33 cellular contexts compared by ENCODE assay signal in genomic region chr9:136786451-136786850, GRCh38. TPM values are rescaled to one million over a fixed set of nuclear protein-coding genes. Genes with fewer than 3 reads are reported as not detected.
DNase-seq lines count a peak whose midpoint lies in the region; ATAC-seq, FAIRE-seq and TF ChIP-seq lines count a peak whose summit lies in the region.
"Had no signal": no experiment of that assay in that cellular context is flagged by ENCODE, and none has a peak within 500 bp of the region (broad histone marks: within the 10 kb centered on the region; RNA-seq: fewer than 3 reads in every experiment).

No MANE protein-coding gene starts in this region.

- H3K36me3 ChIP-seq in Caco-2 (ENCODE audit: control insufficient read depth, insufficient read depth, low read length) (no peaks in the 10 kb centered on the region), kidney (ENCODE audit: control insufficient read depth in 1 of 2, insufficient read depth in 2 of 2, low read length in 2 of 2) (no peaks in the 10 kb centered on the region)
- H3K36me3 ChIP-seq: thoracic aorta had no signal

- H3K4me3 ChIP-seq in Caco-2 (ENCODE audit: low read depth, low read length): no peak overlapping the region
- H3K4me3 ChIP-seq in kidney (ENCODE audit: low read length in 2 of 2): no peak overlapping the region
- H3K4me3 ChIP-seq: coronary artery, skin epidermis, thoracic aorta had no signal

- no peak overlapping the region for H3K4me3 Mint-ChIP-seq in Caco-2 (ENCODE audit: unreplicated experiment)
- H3K4me3 Mint-ChIP-seq: activated CD4-positive, alpha-beta T cell treated with anti-CD3 and anti-CD28 coated beads for 36 hours; activated CD8-positive, alpha-beta T cell treated with anti-CD3 and anti-CD28 coated beads, Interleukin-2, amount 10 ng/mL, durations not matched to agents 7 days and 5 days; activated naive CD4-positive, alpha-beta T cell treated with anti-CD3 and anti-CD28 coated beads, Interleukin-2, amount 10 ng/mL, durations not matched to agents 7 days and 5 days; activated T-helper 17 cell treated with anti-CD3 and anti-CD28 coated beads, Interleukin-2, amount 50 U/mL, for 72 hours; naive thymus-derived CD4-positive, alpha-beta T cell had no signal

- H3K4me1 ChIP-seq in Caco-2: peaks cover 49% of the 10 kb centered on the region
- H3K4me1 ChIP-seq in kidney (ENCODE audit: control insufficient read depth in 1 of 2, insufficient read depth in 1 of 2, low read depth in 1 of 2, low read length in 2 of 2): peaks cover 5 to 6% of the 10 kb centered on the region in 2 donors

- FAIRE-seq in kidney (lab: Jason Lieb, UNC): no peak
- FAIRE-seq: bronchial epithelial cell, keratinocyte had no signal

- TF ChIP-seq CTCF in Caco-2 (IDR thresholded peaks at IDR 0.05; ENCODE audit: insufficient read depth in 1 of 2, low read depth in 1 of 2, low read length in 1 of 2, severe bottlenecking in 1 of 2, unreplicated experiment in 1 of 2) (no peak), kidney (IDR thresholded peaks at IDR 0.05; ENCODE audit: borderline replicate concordance, extremely low read depth, insufficient read depth) (no peak)

- H3K27ac Mint-ChIP-seq in Caco-2 (ENCODE audit: unreplicated experiment): peak overlapping the region; percentile 45
- H3K27ac Mint-ChIP-seq: activated CD4-positive, alpha-beta T cell treated with anti-CD3 and anti-CD28 coated beads for 36 hours; activated CD8-positive, alpha-beta T cell treated with anti-CD3 and anti-CD28 coated beads, Interleukin-2, amount 10 ng/mL, durations not matched to agents 7 days and 5 days; activated naive CD4-positive, alpha-beta T cell treated with anti-CD3 and anti-CD28 coated beads, Interleukin-2, amount 10 ng/mL, durations not matched to agents 7 days and 5 days; activated T-helper 17 cell treated with anti-CD3 and anti-CD28 coated beads, Interleukin-2, amount 50 U/mL, for 72 hours; naive thymus-derived CD4-positive, alpha-beta T cell had no signal

- no peak for DNase-seq in Caco-2
- peak in 31 of 58 donors; percentile 17 to 79 (median 58) for DNase-seq in anterior cingulate cortex (lab: John Stamatoyannopoulos, UW)
- DNase-seq in kidney: peak; percentile 32
- peak; percentile 84 for DNase-seq in superior temporal gyrus (ENCODE audit: extremely low spot score)
- no peak for DNase-seq in COLO668 (lab: John Stamatoyannopoulos, UW; ENCODE audit: unreplicated experiment)
- DNase-seq in ureter (ENCODE audit: low spot score): no peak
- DNase-seq: activated CD4-positive, alpha-beta T cell treated with anti-CD3 and anti-CD28 coated beads for 36 hours; activated CD8-positive, alpha-beta T cell treated with anti-CD3 and anti-CD28 coated beads, Interleukin-2, amount 10 ng/mL, durations not matched to agents 7 days and 5 days; activated naive CD4-positive, alpha-beta T cell treated with anti-CD3 and anti-CD28 coated beads, Interleukin-2, amount 10 ng/mL, durations not matched to agents 7 days and 5 days; effector memory CD4-positive, alpha-beta T cell; glutamatergic neuron; naive thymus-derived CD4-positive, alpha-beta T cell; NCI-H1436; NCI-H2081 treated with DMSO at 0.1 percent for 48 hours; NCI-H69; occipital lobe; retina; SHP77; stimulated activated naive CD4-positive, alpha-beta T cell had no signal

- H3K36me3 Mint-ChIP-seq in Caco-2 (ENCODE audit: insufficient read depth, unreplicated experiment): peaks cover 18% of the 10 kb centered on the region
- H3K36me3 Mint-ChIP-seq: activated naive CD4-positive, alpha-beta T cell treated with anti-CD3 and anti-CD28 coated beads, Interleukin-2, amount 10 ng/mL, durations not matched to agents 7 days and 5 days; naive thymus-derived CD4-positive, alpha-beta T cell had no signal

- no peaks in the 10 kb centered on the region for H3K27me3 ChIP-seq in Caco-2 (replicated peaks; ENCODE audit: control insufficient read depth, insufficient read depth, low read length)

- no peak overlapping the region for H3K27ac ChIP-seq in kidney (ENCODE audit: low read depth in 2 of 2, low read length in 2 of 2)
- H3K27ac ChIP-seq: C4-2B, coronary artery, skin epidermis, thoracic aorta had no signal

- no peak overlapping the region for H3K9ac ChIP-seq in kidney (ENCODE audit: low read length in 2 of 2)

- POLR2A ChIA-PET in Caco-2 (lab: Charles Lee): no interaction called here

- CTCF ChIA-PET in Caco-2 (lab: Charles Lee): no interaction called here

- intact Hi-C loops in Caco-2 (cut with micrococcal nuclease; ENCODE audit: unreplicated experiment) (loop anchor here (2.0 to 5.0 kb wide), 2 partner anchors 56 to 161 kb away; partner anchors contain the start of genes AJM1 and C8G), kidney (cut with DNase I) (loop anchor here (10.0 kb wide), 1 partner anchor 248 kb away; the partner anchor contains the start of gene FUT7)

- no peak for ATAC-seq in GM19455 (IDR thresholded peaks at IDR 0.05; ENCODE audit: unreplicated experiment)
- ATAC-seq: activated CD4-positive, alpha-beta T cell treated with anti-CD3 and anti-CD28 coated beads for 36 hours; activated CD8-positive, alpha-beta T cell treated with anti-CD3 and anti-CD28 coated beads, Interleukin-2, amount 10 ng/mL, durations not matched to agents 7 days and 5 days; activated T-helper 17 cell treated with anti-CD3 and anti-CD28 coated beads, Interleukin-2, amount 50 U/mL, for 72 hours; HCT116; naive thymus-derived CD4-positive, alpha-beta T cell; Panc1 had no signal

- BruUV-seq in Caco-2 (replicated peaks; lab: Mats Ljungman, UMichigan): no TSS peak

- H3K9me3 ChIP-seq in Caco-2 (no peaks in the 10 kb centered on the region), kidney (ENCODE audit: control insufficient read depth in 1 of 2, low read length in 2 of 2) (no peaks in the 10 kb centered on the region)
- H3K9me3 ChIP-seq: thoracic aorta had no signal

- no peaks in the 10 kb centered on the region for H3K9me3 Mint-ChIP-seq in Caco-2 (ENCODE audit: unreplicated experiment)
- H3K9me3 Mint-ChIP-seq: activated naive CD4-positive, alpha-beta T cell treated with anti-CD3 and anti-CD28 coated beads, Interleukin-2, amount 10 ng/mL, durations not matched to agents 7 days and 5 days; activated T-helper 17 cell treated with anti-CD3 and anti-CD28 coated beads, Interleukin-2, amount 50 U/mL, for 72 hours had no signal

- H3K27me3 Mint-ChIP-seq in Caco-2 (ENCODE audit: insufficient read depth, unreplicated experiment): no peaks in the 10 kb centered on the region
- H3K27me3 Mint-ChIP-seq: activated CD4-positive, alpha-beta T cell treated with anti-CD3 and anti-CD28 coated beads for 36 hours; activated T-helper 17 cell treated with anti-CD3 and anti-CD28 coated beads, Interleukin-2, amount 50 U/mL, for 72 hours had no signal

- H3K4me1 Mint-ChIP-seq in Caco-2 (ENCODE audit: low read depth, unreplicated experiment): peaks cover 55% of the 10 kb centered on the region

RNA-seq across cellular contexts. Expression of gene TMEM141, which starts 4.7 kb away (rescaled TPM):
- total RNA-seq in Caco-2 (2022): 107 and 122 TPM in 2 replicates
- total RNA-seq in kidney: 96.5 TPM
- polyA plus RNA-seq in kidney (ENCODE audit: insufficient read depth, low read depth, low replicate concordance): 403 TPM
- total RNA-seq in ureter: 80.8 TPM

RNA-seq across cellular contexts. Expression of gene CCDC183, which starts 9.7 kb away (rescaled TPM):
- total RNA-seq in Caco-2 (2022): 4.2 and 5.8 TPM in 2 replicates
- total RNA-seq in kidney: 0.88 TPM
- polyA plus RNA-seq in kidney (ENCODE audit: insufficient read depth, low read depth, low replicate concordance): 3.1 TPM
- total RNA-seq in ureter: 0.18 TPM

RNA-seq across cellular contexts. Expression of gene RABL6, which starts 21.3 kb away (rescaled TPM):
- 134 and 138 TPM in 2 replicates for total RNA-seq in Caco-2 (2022)
- 70.3 TPM for total RNA-seq in kidney
- 60.4 TPM for polyA plus RNA-seq in kidney (ENCODE audit: insufficient read depth, low read depth, low replicate concordance)
- 60.2 TPM for total RNA-seq in ureter

RNA-seq across cellular contexts. Expression of gene LCN15, which starts 22.1 kb away (rescaled TPM):
- not detected in 2 replicates for total RNA-seq in Caco-2 (2022)
- not detected for total RNA-seq in kidney
- not detected for polyA plus RNA-seq in kidney (ENCODE audit: insufficient read depth, low read depth, low replicate concordance)
- total RNA-seq in ureter: not detected
- total RNA-seq: activated CD4-positive, alpha-beta T cell treated with anti-CD3 and anti-CD28 coated beads for 36 hours; activated CD8-positive, alpha-beta T cell treated with anti-CD3 and anti-CD28 coated beads, Interleukin-2, amount 10 ng/mL, durations not matched to agents 7 days and 5 days; activated T-helper 17 cell treated with anti-CD3 and anti-CD28 coated beads, Interleukin-2, amount 50 U/mL, for 72 hours; bronchial epithelial cell; Daoy; LHCN-M2; liver; naive thymus-derived CD4-positive, alpha-beta T cell; occipital lobe; thoracic aorta had no signal
- polyA plus RNA-seq: AG04450; keratinocyte; liver; naive thymus-derived CD4-positive, alpha-beta T cell had no signal

RNA-seq across cellular contexts. Expression of gene LCN8, which starts 28.4 kb away (rescaled TPM):
- not detected in 2 replicates for total RNA-seq in Caco-2 (2022)
- not detected for total RNA-seq in kidney
- not detected for polyA plus RNA-seq in kidney (ENCODE audit: insufficient read depth, low read depth, low replicate concordance)
- total RNA-seq in ureter: not detected
- total RNA-seq: activated CD4-positive, alpha-beta T cell treated with anti-CD3 and anti-CD28 coated beads for 36 hours; activated CD8-positive, alpha-beta T cell treated with anti-CD3 and anti-CD28 coated beads, Interleukin-2, amount 10 ng/mL, durations not matched to agents 7 days and 5 days; activated T-helper 17 cell treated with anti-CD3 and anti-CD28 coated beads, Interleukin-2, amount 50 U/mL, for 72 hours; bronchial epithelial cell; Daoy; LHCN-M2; liver; occipital lobe; thoracic aorta had no signal
- polyA plus RNA-seq: AG04450; keratinocyte; liver; naive thymus-derived CD4-positive, alpha-beta T cell had no signal

Comparison
In these comparisons a context has a peak if more than half of its experiments do, and no peak if none do; other contexts are left out.
1. DNase-seq: peak in anterior cingulate cortex (31 of 58), kidney (single experiment) and superior temporal gyrus (single experiment); none in Caco-2 (0 of 2), COLO668 (single experiment) and ureter (single experiment).